In the genomic region with DNA sequence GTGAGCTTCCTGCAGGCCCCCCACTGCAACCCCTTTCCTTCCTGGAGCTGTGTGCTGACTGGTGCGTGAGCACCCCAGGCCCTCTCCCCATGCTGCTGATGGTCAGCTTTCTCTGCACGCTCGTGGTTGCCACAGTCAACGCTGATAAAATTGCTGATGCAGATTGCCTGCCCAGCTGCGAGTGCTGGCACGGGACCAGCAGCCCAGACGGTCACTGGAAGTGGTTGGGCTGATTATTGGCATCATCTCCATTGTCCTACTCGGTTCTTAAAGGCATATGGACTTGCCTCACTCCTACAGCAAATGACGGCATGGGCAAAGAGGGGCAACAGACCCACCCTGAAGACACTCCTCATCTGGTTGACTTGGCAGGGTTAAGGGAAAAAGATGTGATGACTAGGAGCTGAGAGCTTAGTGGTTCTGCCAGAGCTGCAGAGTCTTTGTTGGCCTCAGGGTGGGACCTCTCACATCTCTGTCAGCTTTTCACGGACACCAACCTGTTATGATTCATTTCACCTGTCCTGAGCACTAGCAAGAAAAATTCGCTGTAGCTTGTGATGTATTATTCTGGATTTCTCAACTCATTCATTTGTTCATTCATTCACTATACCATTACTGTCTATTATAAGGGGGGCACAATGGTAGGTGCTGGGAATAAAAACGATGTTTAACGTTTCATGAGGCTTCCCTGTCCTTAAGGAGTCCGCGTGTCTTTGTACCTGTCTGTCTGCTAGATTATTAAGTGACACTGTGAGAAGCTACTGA, we compare ENCODE assay signal across 8 cellular contexts. TPM values are rescaled to one million over a fixed set of nuclear protein-coding genes. Genes with fewer than 3 reads are reported as not detected.
A peak's percentile ranks its signal among the peaks of the same experiment; 100 is the strongest.
DNase-seq lines count a peak whose midpoint lies in the region; ATAC-seq lines count a peak whose summit lies in the region.

No MANE protein-coding gene starts in this region.

- no peaks in the 10 kb centered on the region for H3K27me3 ChIP-seq in MG63
- no peaks in the 10 kb centered on the region for H3K27me3 ChIP-seq in right cardiac atrium (ENCODE audit: control insufficient read depth, insufficient read depth)

- intact Hi-C loops in right cardiac atrium (cut with DNase I) = loop anchor here in 1 of 4 donors (5.0 kb wide), 1 partner anchor 38 kb away; no protein-coding TSS in a partner anchor

- H3K36me3 Mint-ChIP-seq in stimulated activated memory B cell treated with anti-CD40 and anti-IgM and Interleukin-4, amounts not matched to agents 10 μg/mL and 1 μg/mL and 100 μg/mL, for 72 hours = peaks cover 12% of the 10 kb centered on the region

- peak overlapping the region; percentile 73 for H3K27ac ChIP-seq in right cardiac atrium (ENCODE audit: low read length)

- no peaks in the 10 kb centered on the region for H3K27me3 Mint-ChIP-seq in stimulated activated memory B cell treated with anti-CD40 and anti-IgM and Interleukin-4, amounts not matched to agents 10 μg/mL and 1 μg/mL and 100 μg/mL, for 72 hours

- H3K4me1 Mint-ChIP-seq in stimulated activated memory B cell treated with anti-CD40 and anti-IgM and Interleukin-4, amounts not matched to agents 10 μg/mL and 1 μg/mL and 100 μg/mL, for 72 hours = peaks cover 15% of the 10 kb centered on the region

- 21% methylated on average over 15 of the region's 15 CpGs for WGBS in right cardiac atrium

- H3K36me3 ChIP-seq in MG63 = peaks cover 41% of the 10 kb centered on the region

- H3K9me3 ChIP-seq in MG63 (no peaks in the 10 kb centered on the region), right cardiac atrium (ENCODE audit: control insufficient read depth, low read length) (no peaks in the 10 kb centered on the region)

- H3K4me3 ChIP-seq in MG63 = no peak overlapping the region
- H3K4me3 ChIP-seq in right cardiac atrium (ENCODE audit: low read length) = no peak overlapping the region

- ATAC-seq in right cardiac atrium = peak; percentile 81 to 85
- ATAC-seq in stimulated activated memory B cell treated with anti-CD40 and anti-IgM and Interleukin-4, amounts not matched to agents 10 μg/mL and 1 μg/mL and 100 μg/mL, for 72 hours = no peak

- peak overlapping the region; percentile 19 for H3K27ac Mint-ChIP-seq in stimulated activated memory B cell treated with anti-CD40 and anti-IgM and Interleukin-4, amounts not matched to agents 10 μg/mL and 1 μg/mL and 100 μg/mL, for 72 hours

- no peak overlapping the region for H3K4me3 Mint-ChIP-seq in stimulated activated memory B cell treated with anti-CD40 and anti-IgM and Interleukin-4, amounts not matched to agents 10 μg/mL and 1 μg/mL and 100 μg/mL, for 72 hours

- no peaks in the 10 kb centered on the region for H3K9me3 Mint-ChIP-seq in stimulated activated memory B cell treated with anti-CD40 and anti-IgM and Interleukin-4, amounts not matched to agents 10 μg/mL and 1 μg/mL and 100 μg/mL, for 72 hours

- H3K4me1 ChIP-seq in right cardiac atrium (ENCODE audit: control insufficient read depth, insufficient read depth, low read length) = peaks cover 9% of the 10 kb centered on the region

- DNase-seq in CD1c-positive myeloid dendritic cell (ENCODE audit: extremely low spot score) (peak; percentile 74), MG63 (peak; percentile 92), amygdala (lab: John Stamatoyannopoulos, UW) (peak in 52 of 56 donors; percentile 7 to 87 (median 52)), right cardiac atrium (peak; percentile 92 to 97 (median 96)), AML-193 (lab: John Stamatoyannopoulos, UW) (no peak), iPS-NIHi11 (ENCODE audit: low spot score) (no peak)
- no peak for DNase-seq in stimulated activated CD8-positive, alpha-beta memory T cell treated with anti-CD3 and anti-CD28 coated beads, Interleukin-4, amount 100 ng/mL, for 48 hours

RNA-seq across cellular contexts. Expression of a gene that starts 38.4 kb away (rescaled TPM):
- 0.46 and 0.69 TPM in 2 replicates for total RNA-seq in MG63 (2014; rRNA removed; shearing (Covaris generic); ENCODE audit: low replicate concordance)
- total RNA-seq in right cardiac atrium = 1 to 10 TPM in 1 of 4 donors, under 1 TPM in 2, not detected in 1; 0.11 to 1.9 (median 0.68) TPM
- polyA plus RNA-seq in right cardiac atrium = 0.05 TPM

Comparison
In these comparisons a context has a peak if more than half of its experiments do, and no peak if none do; other contexts are left out.
1. DNase-seq: peak in CD1c-positive myeloid dendritic cell (single experiment), MG63 (single experiment), amygdala (52 of 56) and right cardiac atrium (3 of 3); none in AML-193 (0 of 2), stimulated activated CD8-positive, alpha-beta memory T cell treated with anti-CD3 and anti-CD28 coated beads, Interleukin-4, amount 100 ng/mL, for 48 hours (single experiment) and iPS-NIHi11 (single experiment).